Comparison of ENCODE assay signal across 23 cellular contexts in the genomic region with DNA sequence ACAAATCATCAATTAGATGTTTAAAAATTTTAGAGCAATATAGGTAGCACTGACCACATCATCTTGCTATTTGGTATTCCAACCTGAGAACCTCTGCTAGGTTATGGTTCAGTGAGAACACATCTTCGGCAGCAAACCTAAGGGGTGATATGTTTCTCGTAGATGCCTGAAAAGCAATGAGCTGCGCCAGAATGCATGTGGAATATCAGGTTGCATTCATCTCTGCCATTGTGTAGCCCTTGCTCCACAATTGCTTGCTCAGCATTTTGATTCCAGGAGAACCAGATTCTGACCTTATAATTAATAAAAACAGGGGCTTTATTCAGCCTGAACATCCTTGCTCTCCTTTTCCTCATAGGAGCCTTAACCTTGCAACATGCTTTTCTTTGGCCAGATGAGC.
"Had no signal": no experiment of that assay in that cellular context is flagged by ENCODE, and none has a peak within 500 bp of the region (broad histone marks: within the 10 kb centered on the region; RNA-seq: fewer than 3 reads in every experiment).

No MANE protein-coding gene starts in this region.

- ATAC-seq: activated T-helper 17 cell treated with anti-CD3 and anti-CD28 coated beads, Interleukin-2, amount 50 U/mL, for 72 hours; Panc1; T-helper 17 cell had no signal

- DNase-seq: activated CD4-positive, alpha-beta memory T cell treated with anti-CD3 and anti-CD28 coated beads for 36 hours; activated CD4-positive, alpha-beta T cell treated with anti-CD3 and anti-CD28 coated beads, Interleukin-2, amount 10 ng/mL, durations not matched to agents 7 days and 5 days; activated CD4-positive, CD25-positive, alpha-beta regulatory T cell; activated gamma-delta T cell; activated naive CD4-positive, alpha-beta T cell treated with anti-CD3 and anti-CD28 coated beads for 36 hours; activated T-cell treated with anti-CD3 and anti-CD28 coated beads for 4 hours; activated T-cell treated with anti-CD3 and anti-CD28 coated beads, Interleukin-2, amount 50 U/mL, for 48 hours; amygdala; Kasumi-1; NCI-H1048; NCI-H146; NCI-H1930; NCI-H345; NCI-H510A; NCI-H82; OCI-M1; SIG-M5; T-helper 17 cell; T-helper 9 cell had no signal

- FAIRE-seq: astrocyte, TTC549 had no signal
